Comparison of ENCODE assay signal across 29 cellular contexts in the genomic region with DNA sequence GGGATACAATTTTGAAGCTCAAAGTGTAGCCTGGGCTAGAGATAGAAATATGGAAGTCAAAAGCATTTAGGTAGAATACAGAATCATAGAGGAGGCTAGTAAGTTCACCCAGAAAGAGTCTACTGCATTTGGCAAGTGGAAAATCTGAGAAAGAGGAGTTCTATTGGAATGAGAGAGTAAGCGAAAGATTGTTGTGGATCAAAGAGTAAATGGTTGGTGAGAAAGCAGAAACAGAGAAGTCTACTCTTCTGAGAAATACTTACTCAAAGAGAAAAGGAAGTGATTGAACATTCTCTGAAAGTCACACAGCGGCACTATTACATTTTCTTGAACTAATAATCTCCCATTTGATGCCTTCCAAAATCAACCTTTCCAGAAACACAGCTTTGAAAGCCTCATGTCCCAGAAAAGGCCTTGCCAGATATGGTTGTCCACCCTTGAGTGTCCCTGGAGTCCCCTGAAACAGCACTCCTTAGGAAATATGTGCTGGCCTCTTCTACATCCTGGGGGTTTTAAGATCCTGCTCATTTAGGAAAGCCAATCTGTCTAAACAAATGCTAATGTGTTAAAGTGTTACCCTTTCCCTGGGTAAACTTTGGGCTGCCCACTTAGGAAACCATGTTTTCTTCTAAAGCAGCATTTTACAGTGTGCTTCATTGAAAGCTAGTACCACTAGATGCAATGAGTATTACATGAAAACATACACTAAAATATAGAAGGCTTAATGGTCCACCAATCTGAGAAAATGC.
DNase-seq lines count a peak whose midpoint lies in the region; ATAC-seq and TF ChIP-seq lines count a peak whose summit lies in the region.
"Had no signal": no experiment of that assay in that cellular context is flagged by ENCODE, and none has a peak within 500 bp of the region (broad histone marks: within the 10 kb centered on the region; RNA-seq: fewer than 3 reads in every experiment).

No MANE protein-coding gene starts in this region.

- no peaks in the 10 kb centered on the region for H3K9me3 ChIP-seq in OCI-LY3 (ENCODE audit: insufficient read depth, low read length)
- H3K9me3 ChIP-seq: left ventricle myocardium inferior, neutrophil, prostate gland, suprapubic skin had no signal

- no peaks in the 10 kb centered on the region for H3K27me3 ChIP-seq in OCI-LY3 (ENCODE audit: low read depth, low read length)
- H3K27me3 ChIP-seq: BLaER1 treated with 17β-estradiol and CSF1 and Interleukin-3, amounts not matched to agents 10 nM and 100 nM; brain microvascular endothelial cell; dorsolateral prefrontal cortex; neutrophil; suprapubic skin had no signal

- peak; percentile 61 to 68 for ATAC-seq in activated T-cell treated with anti-CD3 and anti-CD28 coated beads, Interleukin-2, amount 50 U/mL, for 72 hours (replicated peaks in 1 of 2)
- ATAC-seq in activated naive CD4-positive, alpha-beta T cell treated with anti-CD3 and anti-CD28 coated beads, Interleukin-2, amount 50 U/mL, for 72 hours, result peak; percentile 87
- ATAC-seq in stimulated activated naive CD8-positive, alpha-beta T cell treated with anti-CD3 and anti-CD28 coated beads, Interleukin-15, Interleukin-2, amounts not matched to agents 100 U/mL and 50 U/mL, for 24 hours, result peak; percentile 23
- ATAC-seq in GM21737 (IDR thresholded peaks at IDR 0.05; ENCODE audit: unreplicated experiment) (no peak), GM18861 (IDR thresholded peaks at IDR 0.05; ENCODE audit: unreplicated experiment) (no peak)
- ATAC-seq: GM12878, HepG2, sciatic nerve had no signal

- peaks cover 8% of the 10 kb centered on the region for H3K4me1 ChIP-seq in OCI-LY3 (ENCODE audit: low read length)
- H3K4me1 ChIP-seq: BLaER1 treated with 17β-estradiol and CSF1 and Interleukin-3, amounts not matched to agents 10 nM and 100 nM; left ventricle myocardium inferior; prostate gland; suprapubic skin had no signal

- H3K4me3 ChIP-seq in OCI-LY3 (ENCODE audit: low read length), result no peak overlapping the region
- H3K4me3 ChIP-seq: BLaER1 treated with 17β-estradiol and CSF1 and Interleukin-3, amounts not matched to agents 10 nM and 100 nM; dorsolateral prefrontal cortex; GM12878; left ventricle myocardium inferior; prostate gland; suprapubic skin had no signal

- no peaks in the 10 kb centered on the region for H4K20me1 ChIP-seq in OCI-LY3 (ENCODE audit: insufficient read depth, low read length)
- H4K20me1 ChIP-seq: BLaER1 treated with 17β-estradiol and CSF1 and Interleukin-3, amounts not matched to agents 10 nM and 100 nM had no signal

- H3K9ac ChIP-seq in OCI-LY3 (ENCODE audit: low read length), result no peak overlapping the region
- H3K9ac ChIP-seq: BLaER1 treated with 17β-estradiol and CSF1 and Interleukin-3, amounts not matched to agents 10 nM and 100 nM had no signal

- peak overlapping the region; percentile 91 for H3K27ac Mint-ChIP-seq in activated T-cell treated with anti-CD3 and anti-CD28 coated beads, Interleukin-2, amount 50 U/mL, for 72 hours
- H3K27ac Mint-ChIP-seq in activated naive CD4-positive, alpha-beta T cell treated with anti-CD3 and anti-CD28 coated beads, Interleukin-2, amount 50 U/mL, for 72 hours, result peak overlapping the region; percentile 6 to 84

- no peaks in the 10 kb centered on the region for H3K27me3 Mint-ChIP-seq in activated T-cell treated with anti-CD3 and anti-CD28 coated beads, Interleukin-2, amount 50 U/mL, for 72 hours (ENCODE audit: low read depth)

- H3K27ac ChIP-seq in OCI-LY3 (ENCODE audit: low read length), result no peak overlapping the region
- H3K27ac ChIP-seq: BLaER1 treated with 17β-estradiol and CSF1 and Interleukin-3, amounts not matched to agents 10 nM and 100 nM; brain microvascular endothelial cell; dorsolateral prefrontal cortex; left ventricle myocardium inferior; neutrophil; prostate gland; suprapubic skin had no signal

- no peaks in the 10 kb centered on the region for H3K36me3 ChIP-seq in OCI-LY3 (replicated peaks; ENCODE audit: low read depth, low read length)
- H3K36me3 ChIP-seq: BLaER1 treated with 17β-estradiol and CSF1 and Interleukin-3, amounts not matched to agents 10 nM and 100 nM; brain microvascular endothelial cell; left ventricle myocardium inferior; neutrophil; prostate gland; suprapubic skin had no signal

- H3K79me2 ChIP-seq in OCI-LY3 (ENCODE audit: low read length), result no peaks in the 10 kb centered on the region

- no peak for TF ChIP-seq CTCF in OCI-LY3 (IDR thresholded peaks at IDR 0.05; ENCODE audit: low read depth, low read length)

- H3K4me1 Mint-ChIP-seq in activated T-cell treated with anti-CD3 and anti-CD28 coated beads, Interleukin-2, amount 50 U/mL, for 72 hours (ENCODE audit: low read depth), result peaks cover 53% of the 10 kb centered on the region

- peak overlapping the region; percentile 22; the same call in 1 of the 2 replicates for H2AFZ ChIP-seq in OCI-LY3 (ENCODE audit: low read depth, low read length)

- no peak overlapping the region for H3K4me2 ChIP-seq in OCI-LY3 (ENCODE audit: low read length)
- H3K4me2 ChIP-seq: BLaER1 treated with 17β-estradiol and CSF1 and Interleukin-3, amounts not matched to agents 10 nM and 100 nM had no signal

- peaks cover 14 to 28% of the 10 kb centered on the region in 2 donors for H3K36me3 Mint-ChIP-seq in activated T-cell treated with anti-CD3 and anti-CD28 coated beads, Interleukin-2, amount 50 U/mL, for 72 hours (ENCODE audit: insufficient read depth in 2 of 2)
- peaks cover 22 to 60% of the 10 kb centered on the region in 2 donors for H3K36me3 Mint-ChIP-seq in activated naive CD4-positive, alpha-beta T cell treated with anti-CD3 and anti-CD28 coated beads, Interleukin-2, amount 50 U/mL, for 72 hours

- H3K4me3 Mint-ChIP-seq in activated T-cell treated with anti-CD3 and anti-CD28 coated beads, Interleukin-2, amount 50 U/mL, for 72 hours, result peak overlapping the region; percentile 44 to 66

- H3K9me3 Mint-ChIP-seq in activated T-cell treated with anti-CD3 and anti-CD28 coated beads, Interleukin-2, amount 50 U/mL, for 72 hours, result peaks cover 5 to 9% of the 10 kb centered on the region in 2 donors
- H3K9me3 Mint-ChIP-seq in activated naive CD4-positive, alpha-beta T cell treated with anti-CD3 and anti-CD28 coated beads, Interleukin-2, amount 50 U/mL, for 72 hours, result peaks cover 20 to 28% of the 10 kb centered on the region in 2 donors

- no peak for DNase-seq in activated T-cell treated with anti-CD3 and anti-CD28 coated beads, Interleukin-2, amount 50 U/mL, for 72 hours
- DNase-seq in activated T-cell treated with anti-CD3 and anti-CD28 coated beads for 4 hours (no peak), inferior parietal cortex (ENCODE audit: extremely low spot score) (no peak)
- no peak for DNase-seq in activated naive CD4-positive, alpha-beta T cell treated with anti-CD3 and anti-CD28 coated beads, Interleukin-2, amount 50 U/mL, for 72 hours (ENCODE audit: low spot score in 2 of 2)
- no peak for DNase-seq in stimulated activated naive CD8-positive, alpha-beta T cell treated with anti-CD3 and anti-CD28 coated beads, Interleukin-15, Interleukin-2, amounts not matched to agents 100 U/mL and 50 U/mL, for 24 hours
- DNase-seq: amniotic stem cell; brain microvascular endothelial cell; dorsolateral prefrontal cortex; GOT3; hypothalamus; islet precursor cell; Karpas-422; left ventricle myocardium inferior; mesendoderm; NCI-H146; NCI-H2107; RPMI8226; stimulated activated CD4-positive, alpha-beta T cell treated with anti-CD3 and anti-CD28 coated beads, Interleukin-12 subunit alpha, Interleukin-12 subunit beta, amount 100 ng/mL, for 4 hours; stimulated activated CD4-positive, alpha-beta T cell treated with anti-CD3 and anti-CD28 coated beads, Interleukin-4, amount 100 ng/mL, for 1 hour had no signal

Comparison
In these comparisons a context has a peak if more than half of its experiments do, and no peak if none do; other contexts are left out.
1. ATAC-seq: peak in activated T-cell treated with anti-CD3 and anti-CD28 coated beads, Interleukin-2, amount 50 U/mL, for 72 hours (2 of 2), activated naive CD4-positive, alpha-beta T cell treated with anti-CD3 and anti-CD28 coated beads, Interleukin-2, amount 50 U/mL, for 72 hours (2 of 2) and stimulated activated naive CD8-positive, alpha-beta T cell treated with anti-CD3 and anti-CD28 coated beads, Interleukin-15, Interleukin-2, amounts not matched to agents 100 U/mL and 50 U/mL, for 24 hours (single experiment); none in GM21737 (single experiment) and GM18861 (single experiment).